Comparison of ENCODE assay signal across 23 cellular contexts in genomic region chr2:73212098-73212447, GRCh38. TPM values are rescaled to one million over a fixed set of nuclear protein-coding genes. Genes with fewer than 3 reads are reported as not detected.
DNase-seq lines count a peak whose midpoint lies in the region; ATAC-seq and TF ChIP-seq lines count a peak whose summit lies in the region.
"Had no signal": no experiment of that assay in that cellular context is flagged by ENCODE, and none has a peak within 500 bp of the region (broad histone marks: within the 10 kb centered on the region; RNA-seq: fewer than 3 reads in every experiment).

No MANE protein-coding gene starts in this region.

- TF ChIP-seq CTCF in DND-41 (IDR thresholded peaks at IDR 0.05; ENCODE audit: borderline replicate concordance, extremely low read depth, low read length, poor library complexity, severe bottlenecking) (no peak), OCI-LY7 (conservative IDR thresholded peaks at IDR 0.05; ENCODE audit: low read length) (no peak), chondrocyte (IDR thresholded peaks at IDR 0.05) (no peak), hepatocyte (IDR thresholded peaks at IDR 0.05; ENCODE audit: poor library complexity) (no peak)

- WGBS in hepatocyte (ENCODE audit: low lambda C conversion rate, missing lambda C conversion rate), result 81% methylated on average over 7 of the region's 7 CpGs

- ATAC-seq in DND-41 (ENCODE audit: insufficient read depth, low read depth) (no peak), HG02938 (IDR thresholded peaks at IDR 0.05; ENCODE audit: unreplicated experiment) (no peak)
- ATAC-seq in effector memory CD8-positive, alpha-beta T cell (replicated peaks), result no peak

- DNase-seq in DND-41 (no peak), OCI-LY7 (ENCODE audit: low spot score) (no peak), chondrocyte (ENCODE audit: low spot score) (peak; percentile 26), activated T-cell treated with anti-CD3 and anti-CD28 coated beads for 4 hours (no peak), hepatocyte (ENCODE audit: low spot score) (no peak)
- no peak for DNase-seq in effector memory CD8-positive, alpha-beta T cell

- no peak overlapping the region for H3K4me3 ChIP-seq in DND-41 (ENCODE audit: low read depth in 1 of 2, low read length in 2 of 2)
- H3K4me3 ChIP-seq in OCI-LY7 (ENCODE audit: low read depth, low read length, poor library complexity, severe bottlenecking), result no peak overlapping the region
- no peak overlapping the region for H3K4me3 ChIP-seq in hepatocyte
- H3K4me3 ChIP-seq: MG63, SJSA1 had no signal

- H3K27me3 ChIP-seq in DND-41 (ENCODE audit: insufficient read depth, low read length, poor library complexity) (no peaks in the 10 kb centered on the region), hepatocyte (no peaks in the 10 kb centered on the region)
- H3K27me3 ChIP-seq: MG63, SJSA1 had no signal

- no peaks in the 10 kb centered on the region for H3K9me2 ChIP-seq in OCI-LY7 (ENCODE audit: insufficient read depth, low read length)
- no peaks in the 10 kb centered on the region for H3K9me2 ChIP-seq in hepatocyte (replicated peaks; ENCODE audit: insufficient read depth)

- no peak overlapping the region for H3K4me3 Mint-ChIP-seq in chondrocyte (ENCODE audit: unreplicated experiment)
- no peak overlapping the region for H3K4me3 Mint-ChIP-seq in effector memory CD8-positive, alpha-beta T cell
- H3K4me3 Mint-ChIP-seq: activated CD4-positive, alpha-beta memory T cell treated with anti-CD3 and anti-CD28 coated beads, Interleukin-2, amount 10 ng/mL, durations not matched to agents 7 days and 5 days; activated naive CD4-positive, alpha-beta T cell treated with anti-CD3 and anti-CD28 coated beads, Interleukin-2, amount 50 U/mL, for 24 hours had no signal

- H3K27me3 Mint-ChIP-seq in chondrocyte (ENCODE audit: low read depth), result peaks cover 14% of the 10 kb centered on the region
- peaks cover 20 to 25% of the 10 kb centered on the region in 2 donors for H3K27me3 Mint-ChIP-seq in effector memory CD8-positive, alpha-beta T cell

- peak overlapping the region; percentile 84 for H3K27ac Mint-ChIP-seq in chondrocyte (ENCODE audit: unreplicated experiment)
- H3K27ac Mint-ChIP-seq in effector memory CD8-positive, alpha-beta T cell, result no peak overlapping the region
- H3K27ac Mint-ChIP-seq: activated CD4-positive, alpha-beta memory T cell treated with anti-CD3 and anti-CD28 coated beads, Interleukin-2, amount 10 ng/mL, durations not matched to agents 7 days and 5 days; activated naive CD4-positive, alpha-beta T cell treated with anti-CD3 and anti-CD28 coated beads, Interleukin-2, amount 50 U/mL, for 24 hours; activated T-helper 2 cell treated with anti-CD3 and anti-CD28 coated beads, Interferon-gamma antibody, Interleukin-2, Interleukin-4, amounts not matched to agents 10 μg/mL and 5 μg/mL and 100 μg/mL, durations not matched to agents 14 hours and 24 hours and 36 hours had no signal

- H3K27ac ChIP-seq in DND-41 (ENCODE audit: low read length) (no peak overlapping the region), OCI-LY7 (ENCODE audit: low read depth, low read length, poor library complexity, severe bottlenecking) (no peak overlapping the region), temporal lobe (ENCODE audit: low read depth, low read length) (peak overlapping the region; percentile 54), hepatocyte (no peak overlapping the region)
- H3K27ac ChIP-seq: SJSA1 had no signal

- POLR2A ChIA-PET in OCI-LY7 (lab: Charles Lee), result interaction anchor here (0.6 to 1.6 kb wide), 8 partner anchors 9 to 92 kb away, joined by 3 to 4 read pairs (median 3); partner anchors contain the start of genes CCT7 and PRADC1

- H3K9me3 ChIP-seq in DND-41 (ENCODE audit: insufficient read depth, low read length, severe bottlenecking) (no peaks in the 10 kb centered on the region), OCI-LY7 (ENCODE audit: low read length) (no peaks in the 10 kb centered on the region), hepatocyte (ENCODE audit: low read depth) (no peaks in the 10 kb centered on the region)
- H3K9me3 ChIP-seq: MG63, SJSA1 had no signal

- H3K4me1 Mint-ChIP-seq in chondrocyte (ENCODE audit: low read depth), result peaks cover 41% of the 10 kb centered on the region
- H3K4me1 Mint-ChIP-seq in effector memory CD8-positive, alpha-beta T cell (ENCODE audit: low read depth in 2 of 2), result peaks cover 20 to 23% of the 10 kb centered on the region in 2 donors

- H3K4me1 ChIP-seq in DND-41 (ENCODE audit: insufficient read depth, low read length), result peaks cover 34% of the 10 kb centered on the region
- H3K4me1 ChIP-seq in OCI-LY7 (ENCODE audit: insufficient read depth, low read length, poor library complexity, severe bottlenecking), result peaks cover 25% of the 10 kb centered on the region
- H3K4me1 ChIP-seq in hepatocyte (ENCODE audit: insufficient read depth), result peaks cover 11% of the 10 kb centered on the region

- no TSS peak for BruUV-seq in OCI-LY7 (replicated peaks; lab: Mats Ljungman, UMichigan)

- CTCF ChIA-PET in OCI-LY7 (lab: Charles Lee; ENCODE audit: unreplicated experiment), result interaction anchor here (0.6 to 1.3 kb wide), 4 partner anchors 14 to 128 kb away, joined by 3 to 6 read pairs (median 4); partner anchors contain the start of gene PRADC1

- no peaks in the 10 kb centered on the region for H3K36me3 Mint-ChIP-seq in chondrocyte (ENCODE audit: low read depth)
- H3K36me3 Mint-ChIP-seq in effector memory CD8-positive, alpha-beta T cell (ENCODE audit: insufficient read depth), result peaks cover 13% of the 10 kb centered on the region
- H3K36me3 Mint-ChIP-seq: activated naive CD4-positive, alpha-beta T cell treated with anti-CD3 and anti-CD28 coated beads, Interleukin-2, amount 50 U/mL, for 24 hours had no signal

- H3K79me2 ChIP-seq in DND-41 (ENCODE audit: insufficient read depth, low read length) (peaks cover 34% of the 10 kb centered on the region), OCI-LY7 (ENCODE audit: insufficient read depth, low read depth, low read length) (peaks cover 25% of the 10 kb centered on the region), hepatocyte (peaks cover 25% of the 10 kb centered on the region)

- H3K9ac ChIP-seq in DND-41 (ENCODE audit: low read depth, low read length), result no peak overlapping the region

- H3K36me3 ChIP-seq in DND-41 (ENCODE audit: insufficient read depth, low read length) (no peaks in the 10 kb centered on the region), OCI-LY7 (ENCODE audit: insufficient read depth, low read length) (no peaks in the 10 kb centered on the region), hepatocyte (replicated peaks; ENCODE audit: insufficient read depth, low read depth) (no peaks in the 10 kb centered on the region)

- H3K4me2 ChIP-seq in DND-41 (ENCODE audit: insufficient read depth, low read length) (no peak overlapping the region), OCI-LY7 (ENCODE audit: low read length) (0 out of 2 replicates have a peak overlapping the region, but pooled peaks have one; percentile 3), hepatocyte (no peak overlapping the region)

- H4K20me1 ChIP-seq in DND-41 (ENCODE audit: insufficient read depth, low read length), result no peaks in the 10 kb centered on the region
- H4K20me1 ChIP-seq in OCI-LY7 (ENCODE audit: insufficient read depth, low read length), result no peaks in the 10 kb centered on the region
- H4K20me1 ChIP-seq in hepatocyte (ENCODE audit: insufficient read depth, poor library complexity, severe bottlenecking), result no peaks in the 10 kb centered on the region

- H3K9me3 Mint-ChIP-seq in chondrocyte (ENCODE audit: low read depth), result no peaks in the 10 kb centered on the region
- no peaks in the 10 kb centered on the region for H3K9me3 Mint-ChIP-seq in effector memory CD8-positive, alpha-beta T cell
- H3K9me3 Mint-ChIP-seq: activated CD4-positive, alpha-beta memory T cell treated with anti-CD3 and anti-CD28 coated beads, Interleukin-2, amount 10 ng/mL, durations not matched to agents 7 days and 5 days; activated naive CD4-positive, alpha-beta T cell treated with anti-CD3 and anti-CD28 coated beads, Interleukin-2, amount 50 U/mL, for 24 hours; activated T-helper 2 cell treated with anti-CD3 and anti-CD28 coated beads, Interferon-gamma antibody, Interleukin-2, Interleukin-4, amounts not matched to agents 10 μg/mL and 5 μg/mL and 100 μg/mL, durations not matched to agents 14 hours and 24 hours and 36 hours; CD4-positive, alpha-beta memory T cell had no signal

- H2AFZ ChIP-seq in DND-41 (ENCODE audit: low read depth, low read length) (peak overlapping the region; percentile 74; the same call in 1 of the 2 replicates), OCI-LY7 (ENCODE audit: low read length) (peak overlapping the region; percentile 69; the same call in 1 of the 2 replicates), hepatocyte (no peak overlapping the region)

- intact Hi-C loops in OCI-LY7 (cut with micrococcal nuclease; ENCODE audit: unreplicated experiment), result loop anchor here (1.0 to 2.0 kb wide), 3 partner anchors 35 to 127 kb away; no protein-coding TSS in a partner anchor

RNA-seq across cellular contexts. Expression of gene SMYD5, which starts 2.0 kb away (rescaled TPM):
- total RNA-seq in OCI-LY7 (2014; rRNA removed; shearing (Covaris generic)), result 32.9 and 42.2 TPM in 2 replicates
- 33.2 and 38.2 TPM in 2 replicates for total RNA-seq in OCI-LY7 (2022)
- 10.0 to 12.6 TPM (median 11.7 TPM) in 3 replicates for total RNA-seq in chondrocyte
- total RNA-seq in temporal lobe, result 20.4 TPM
- 15.5 and 28.3 TPM in 2 replicates for total RNA-seq in hepatocyte
- polyA plus RNA-seq in hepatocyte, result 10.0 and 16.9 TPM in 2 replicates

RNA-seq across cellular contexts. Expression of gene NOTO, which starts 9.7 kb away (rescaled TPM):
- not detected in 2 replicates for total RNA-seq in OCI-LY7 (2014; rRNA removed; shearing (Covaris generic))
- total RNA-seq in OCI-LY7 (2022) (not detected in 2 replicates), chondrocyte (not detected in 3 replicates), temporal lobe (not detected), hepatocyte (not detected in 2 replicates)
- polyA plus RNA-seq in hepatocyte, result not detected in 2 replicates
- total RNA-seq: activated CD4-positive, alpha-beta memory T cell treated with anti-CD3 and anti-CD28 coated beads, Interleukin-2, amount 10 ng/mL, durations not matched to agents 7 days and 5 days; activated T-helper 2 cell treated with anti-CD3 and anti-CD28 coated beads, Interferon-gamma antibody, Interleukin-2, Interleukin-4, amounts not matched to agents 10 μg/mL and 5 μg/mL and 100 μg/mL, durations not matched to agents 14 hours and 24 hours and 36 hours; astrocyte; CD4-positive, alpha-beta memory T cell; glomerular endothelial cell; left lobe of liver; myocyte; pulmonary artery endothelial cell; RPMI7951; SJSA1; ureter had no signal
- polyA plus RNA-seq: AG04450; CD4-positive, alpha-beta memory T cell; small intestine had no signal

RNA-seq across cellular contexts. Expression of gene PRADC1, which starts 21.0 kb away (rescaled TPM):
- 25.3 and 25.9 TPM in 2 replicates for total RNA-seq in OCI-LY7 (2014; rRNA removed; shearing (Covaris generic))
- total RNA-seq in OCI-LY7 (2022) (20.6 and 23.0 TPM in 2 replicates), chondrocyte (21.7 to 32.4 TPM (median 23.0 TPM) in 3 replicates), temporal lobe (4.4 TPM), hepatocyte (26.9 and 36.6 TPM in 2 replicates)
- 31.6 and 39.7 TPM in 2 replicates for polyA plus RNA-seq in hepatocyte

RNA-seq across cellular contexts. Expression of gene CCT7, which starts 22.0 kb away (rescaled TPM):
- total RNA-seq in OCI-LY7 (2014; rRNA removed; shearing (Covaris generic)), result 334 and 378 TPM in 2 replicates
- total RNA-seq in OCI-LY7 (2022) (307 and 347 TPM in 2 replicates), chondrocyte (182 to 214 TPM (median 192 TPM) in 3 replicates), temporal lobe (153 TPM), hepatocyte (195 and 197 TPM in 2 replicates)
- 190 TPM in 2 replicates for polyA plus RNA-seq in hepatocyte
